In the genomic region with DNA sequence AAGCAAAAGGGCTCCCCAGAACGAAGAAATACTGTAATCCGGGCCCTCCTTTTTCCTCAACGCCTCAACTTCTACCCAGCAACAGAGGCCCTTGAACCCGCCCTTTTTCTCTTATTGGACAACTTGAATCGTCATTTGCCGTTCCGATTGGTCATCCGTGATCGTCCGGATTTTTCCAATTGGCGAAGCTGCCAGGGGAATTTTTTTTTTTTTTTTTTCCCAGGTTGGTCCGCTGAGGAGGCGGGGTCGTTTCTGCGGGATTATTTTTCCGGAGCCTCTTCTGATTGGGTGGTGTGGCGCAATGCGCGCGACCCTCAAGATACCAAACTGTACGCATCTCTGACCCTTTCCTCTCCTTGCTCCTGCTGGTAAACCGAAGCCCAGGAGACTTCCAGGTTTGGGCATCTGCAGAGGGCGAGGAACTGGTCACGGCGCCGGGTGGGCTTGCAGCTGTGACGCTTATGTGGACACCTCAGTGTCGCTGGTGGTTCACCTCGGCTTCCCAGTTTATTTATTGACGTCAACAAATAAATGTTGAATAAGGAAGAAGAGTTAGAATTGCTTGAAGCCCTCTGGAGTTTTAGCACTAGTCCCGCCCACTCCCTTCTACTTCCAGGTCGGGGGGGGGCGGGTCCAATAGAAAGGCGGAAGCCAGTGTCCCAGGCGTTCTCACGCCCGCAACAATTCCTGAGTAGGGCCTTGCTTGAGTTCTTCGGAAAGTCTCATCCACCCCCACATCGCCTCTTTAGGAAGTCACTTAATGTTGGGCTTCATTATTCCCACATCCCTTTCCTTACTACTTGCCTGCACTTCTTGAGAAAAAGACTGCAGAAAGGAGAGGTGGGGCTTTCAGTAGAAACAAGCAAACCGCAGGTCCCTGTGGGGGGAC, we compare ENCODE assay signal across 8 cellular contexts. TPM values are rescaled to one million over a fixed set of nuclear protein-coding genes. Genes with fewer than 3 reads are reported as not detected.
DNase-seq lines count a peak whose midpoint lies in the region; ATAC-seq and TF ChIP-seq lines count a peak whose summit lies in the region.

A gene with protein sequence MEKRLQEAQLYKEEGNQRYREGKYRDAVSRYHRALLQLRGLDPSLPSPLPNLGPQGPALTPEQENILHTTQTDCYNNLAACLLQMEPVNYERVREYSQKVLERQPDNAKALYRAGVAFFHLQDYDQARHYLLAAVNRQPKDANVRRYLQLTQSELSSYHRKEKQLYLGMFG (plus strand): TSS at position 654 of the 889 bp plus-strand sequence. CDS start 363 bp downstream, outside the sequence.

- peak within 1 kb of the TSS; percentile 98 for H3K27ac Mint-ChIP-seq in activated naive CD8-positive, alpha-beta T cell
- peak within 1 kb of the TSS; percentile 96 for H3K27ac Mint-ChIP-seq in glutamatergic neuron (ENCODE audit: unreplicated experiment)

- peak within 1 kb of the TSS; percentile 87 for H3K4me2 ChIP-seq in osteoblast (ENCODE audit: insufficient read depth, low read length)

- H2AFZ ChIP-seq in osteoblast (ENCODE audit: low read length): peak within 1 kb of the TSS; percentile 97

- H3K9me3 ChIP-seq in osteoblast (ENCODE audit: low read depth, low read length): no peaks in the 10 kb centered on the region
- no peaks in the 10 kb centered on the region for H3K9me3 ChIP-seq in thoracic aorta

- TF ChIP-seq CTCF in GM10248 (IDR thresholded peaks at IDR 0.05; ENCODE audit: control extremely low read depth, extremely low read depth, low read depth, missing control alignments) (no peak), glutamatergic neuron (IDR thresholded peaks at IDR 0.05; ENCODE audit: partially characterized antibody, unreplicated experiment) (no peak), osteoblast (IDR thresholded peaks at IDR 0.05; ENCODE audit: extremely low read depth, low read depth, low read length) (no peak), thoracic aorta (IDR thresholded peaks at IDR 0.05) (no peak)

- H3K27me3 Mint-ChIP-seq in activated naive CD8-positive, alpha-beta T cell: no peaks in the 10 kb centered on the region
- peaks cover 12% of the 10 kb centered on the region for H3K27me3 Mint-ChIP-seq in glutamatergic neuron (ENCODE audit: unreplicated experiment)

- peaks cover 35% of the 10 kb centered on the region for H4K20me1 ChIP-seq in osteoblast (ENCODE audit: insufficient read depth, low read length)

- peak within 1 kb of the TSS; percentile 96 for H3K4me3 Mint-ChIP-seq in activated naive CD8-positive, alpha-beta T cell
- H3K4me3 Mint-ChIP-seq in glutamatergic neuron (ENCODE audit: unreplicated experiment): peak within 1 kb of the TSS; percentile 99

- H3K4me1 ChIP-seq in osteoblast (ENCODE audit: insufficient read depth, low read length) (peaks cover 19% of the 10 kb centered on the region), thoracic aorta (ENCODE audit: control insufficient read depth in 1 of 2, low read depth in 2 of 2) (peaks cover 29 to 53% of the 10 kb centered on the region in 2 donors)

- H3K27ac ChIP-seq in osteoblast (ENCODE audit: low read depth, low read length) (peak within 1 kb of the TSS; percentile 87), thoracic aorta (peak within 1 kb of the TSS; percentile 94 to 95)

- peak within 1 kb of the TSS; percentile 98 for H3K4me3 ChIP-seq in osteoblast (ENCODE audit: insufficient read depth, low read length)
- H3K4me3 ChIP-seq in thoracic aorta: peak within 1 kb of the TSS; percentile 97

- peaks cover 46% of the 10 kb centered on the region for H3K4me1 Mint-ChIP-seq in activated naive CD8-positive, alpha-beta T cell (ENCODE audit: low read depth)
- H3K4me1 Mint-ChIP-seq in glutamatergic neuron (ENCODE audit: low read depth, unreplicated experiment): peaks cover 19% of the 10 kb centered on the region

- POLR2A ChIA-PET in GM10248 (lab: Yijun Ruan, JAX): interaction anchor here (0.5 to 2.1 kb wide), 17 partner anchors 13 to 1387 kb away, joined by 3 to 21 read pairs (median 4); a partner anchor contains a TSS

- H3K27me3 ChIP-seq in osteoblast (ENCODE audit: insufficient read depth, low read length) (no peaks in the 10 kb centered on the region), thoracic aorta (replicated peaks; ENCODE audit: insufficient read depth) (no peaks in the 10 kb centered on the region)

- H3K79me2 ChIP-seq in osteoblast (ENCODE audit: insufficient read depth, low read length): peaks cover 76% of the 10 kb centered on the region

- H3K36me3 ChIP-seq in osteoblast (ENCODE audit: insufficient read depth, low read length) (peaks cover 16% of the 10 kb centered on the region), thoracic aorta (peaks cover 19% of the 10 kb centered on the region)

- ATAC-seq in HG02623 (IDR thresholded peaks at IDR 0.05; ENCODE audit: unreplicated experiment): peak; percentile 45
- peak; percentile 91 for ATAC-seq in thoracic aorta (ENCODE audit: insufficient number of reproducible peaks, low FRiP score, low read depth)

- DNase-seq in GM10248 (ENCODE audit: extremely low spot score) (peak; percentile 87), NCI-H1105 (lab: John Stamatoyannopoulos, UW) (peak; percentile 99), SKM-1 treated with dmso at 0.1 percent for 144 hours (lab: John Stamatoyannopoulos, UW; ENCODE audit: unreplicated experiment) (peak; percentile 95), glutamatergic neuron (peak; percentile 85), osteoblast (ENCODE audit: insufficient read length, low spot score, missing footprints) (peak; percentile 98), thoracic aorta (ENCODE audit: low spot score) (peak; percentile 78)

- H3K9me3 Mint-ChIP-seq in activated naive CD8-positive, alpha-beta T cell (ENCODE audit: low read depth): no peaks in the 10 kb centered on the region
- H3K9me3 Mint-ChIP-seq in glutamatergic neuron (ENCODE audit: unreplicated experiment): peaks cover 13% of the 10 kb centered on the region

- peaks cover 16% of the 10 kb centered on the region for H3K36me3 Mint-ChIP-seq in activated naive CD8-positive, alpha-beta T cell
- no peaks in the 10 kb centered on the region for H3K36me3 Mint-ChIP-seq in glutamatergic neuron (ENCODE audit: unreplicated experiment)

- CTCF ChIA-PET in GM10248 (lab: Yijun Ruan, JAX): interaction anchor here (1.0 to 5.7 kb wide), 11 partner anchors 12 to 153 kb away, joined by 3 to 24 read pairs (median 5); a partner anchor contains a TSS

RNA-seq across cellular contexts. Expression of the gene that starts here (rescaled TPM):
- total RNA-seq in glutamatergic neuron (ENCODE audit: unreplicated experiment): 34.1 TPM
- total RNA-seq in osteoblast: 34.0 and 35.9 TPM in 2 replicates
- 10 to 100 TPM in 1 of 2 donors, 1 to 10 TPM in 1; 9.1 to 14.5 TPM for total RNA-seq in thoracic aorta

Comparison
In these comparisons a context has a peak if more than half of its experiments do, and no peak if none do; other contexts are left out.
1. Peak in every context shown above with its lines: DNase-seq, ATAC-seq, H3K4me3 ChIP-seq and H3K27ac ChIP-seq.